8 cellular contexts compared by ENCODE assay signal in genomic region chr17:35808962-35809854, GRCh38. TPM values are rescaled to one million over a fixed set of nuclear protein-coding genes. Genes with fewer than 3 reads are reported as not detected.
DNase-seq lines count a peak whose midpoint lies in the region; ATAC-seq and TF ChIP-seq lines count a peak whose summit lies in the region.

Gene TAF15 (plus strand): TSS chr17:35809484. CDS start chr17:35809570, 86 bp downstream.

- H3K27me3 Mint-ChIP-seq in activated naive CD4-positive, alpha-beta T cell treated with anti-CD3 and anti-CD28 coated beads for 36 hours (ENCODE audit: low read depth): no peaks in the 10 kb centered on the region

- H3K4me1 ChIP-seq in gastroesophageal sphincter: peaks cover 0 to 62% (median 12%) of the 10 kb centered on the region in 3 donors

- H3K36me3 ChIP-seq in GM06990 (ENCODE audit: control insufficient read depth, insufficient read depth, low read length) (no peaks in the 10 kb centered on the region), gastroesophageal sphincter (no peaks in the 10 kb centered on the region)

- peak; percentile 97 to 98 for TF ChIP-seq POLR2A in gastroesophageal sphincter (IDR thresholded peaks at IDR 0.05)

- in situ Hi-C loops in SK-MEL-5 (cut with HindIII; ENCODE audit: low pct_unique_long_range_greater_than_20kb, low sequenced_read_pairs): no loop called here

- H3K4me3 ChIP-seq in GM06990 (replicated peaks; ENCODE audit: low read depth, low read length) (peak within 1 kb of the TSS; percentile 94), HFF-Myc (replicated peaks; ENCODE audit: low read depth, low read length) (peak within 1 kb of the TSS; percentile 96), gastroesophageal sphincter (peak within 1 kb of the TSS; percentile 86)

- H3K4me3 Mint-ChIP-seq in activated naive CD4-positive, alpha-beta T cell treated with anti-CD3 and anti-CD28 coated beads for 36 hours: peak within 1 kb of the TSS; percentile 83

- H3K27ac ChIP-seq in gastroesophageal sphincter: peak within 1 kb of the TSS; percentile 90 to 98 (median 96)

- intact Hi-C loops in activated naive CD4-positive, alpha-beta T cell treated with anti-CD3 and anti-CD28 coated beads for 36 hours (cut with micrococcal nuclease): loop anchor here (1.0 to 10.0 kb wide), 9 partner anchors 45 to 847 kb away; partner anchors contain the start of genes AP2B1, CCT6B, PEX12 and SLFN11

- peaks cover 20% of the 10 kb centered on the region for H3K36me3 Mint-ChIP-seq in activated naive CD4-positive, alpha-beta T cell treated with anti-CD3 and anti-CD28 coated beads for 36 hours (ENCODE audit: low read depth)

- peak within 1 kb of the TSS; percentile 99 for H3K27ac Mint-ChIP-seq in activated naive CD4-positive, alpha-beta T cell treated with anti-CD3 and anti-CD28 coated beads for 36 hours

- H3K4me1 Mint-ChIP-seq in activated naive CD4-positive, alpha-beta T cell treated with anti-CD3 and anti-CD28 coated beads for 36 hours (ENCODE audit: low read depth): peaks cover 55% of the 10 kb centered on the region

- peak; percentile 97 for ATAC-seq in gastroesophageal sphincter

- H3K27me3 ChIP-seq in GM06990 (replicated peaks; ENCODE audit: control insufficient read depth, insufficient read depth, low read length) (no peaks in the 10 kb centered on the region), gastroesophageal sphincter (no peaks in the 10 kb centered on the region)

- no peaks in the 10 kb centered on the region for H3K9me3 ChIP-seq in gastroesophageal sphincter

- no peak for TF ChIP-seq EP300 in gastroesophageal sphincter (IDR thresholded peaks at IDR 0.05)

- CTCF ChIA-PET in activated naive CD4-positive, alpha-beta T cell treated with anti-CD3 and anti-CD28 coated beads for 36 hours (lab: Charles Lee): interaction anchor here (0.6 to 11.5 kb wide), 11 partner anchors 10 to 508 kb away, joined by 3 to 284 read pairs (median 4); partner anchors contain the start of genes C17orf50 and MMP28

- peak; percentile 85 for TF ChIP-seq CTCF in GM06990 (IDR thresholded peaks at IDR 0.05; ENCODE audit: insufficient read depth, low read length, poor library complexity, severe bottlenecking)
- TF ChIP-seq CTCF in HFF-Myc (IDR thresholded peaks at IDR 0.05; ENCODE audit: low read depth, low read length, missing control alignments): peak; percentile 80
- TF ChIP-seq CTCF in gastroesophageal sphincter (IDR thresholded peaks at IDR 0.05): peak; percentile 74 to 77 (median 76)

- 0% methylated on average over 5 to 10 of the region's 71 CpGs for WGBS in gastroesophageal sphincter (ENCODE audit: low coverage in 1 of 2), 2 donors

- DNase-seq in GM06990 (ENCODE audit: extremely low read depth, insufficient read length) (peak; percentile 96), HFF-Myc (ENCODE audit: extremely low read depth, low read depth) (peak; percentile 97), MV-4-11 (lab: John Stamatoyannopoulos, UW) (peak; percentile 100), SK-MEL-5 (ENCODE audit: low read depth, low spot score) (peak; percentile 97), non-pigmented ciliary epithelial cell (ENCODE audit: low read depth) (peak; percentile 90), superior temporal gyrus (ENCODE audit: extremely low spot score) (peak; percentile 99)
- peak; percentile 98 for DNase-seq in activated naive CD4-positive, alpha-beta T cell treated with anti-CD3 and anti-CD28 coated beads for 36 hours

- H3K9me3 Mint-ChIP-seq in activated naive CD4-positive, alpha-beta T cell treated with anti-CD3 and anti-CD28 coated beads for 36 hours: no peaks in the 10 kb centered on the region

RNA-seq across cellular contexts. Expression of gene TAF15, which starts in this region (rescaled TPM):
- 17.4 and 18.7 TPM in 2 replicates for total RNA-seq in SK-MEL-5 (2014; rRNA removed; shearing (Covaris generic))
- 99.7 and 106 TPM in 2 replicates for polyA plus RNA-seq in SK-MEL-5 (2015; cell fraction: cytosol; rRNA removed)
- polyA plus RNA-seq in SK-MEL-5 (2015; cell fraction: nucleus; rRNA removed): 52.7 and 76.3 TPM in 2 replicates
- total RNA-seq in activated naive CD4-positive, alpha-beta T cell treated with anti-CD3 and anti-CD28 coated beads for 36 hours: 100 to 1,000 TPM; 252 to 256 TPM
- total RNA-seq in gastroesophageal sphincter: 100 to 1,000 TPM in 2 of 4 donors, 10 to 100 TPM in 2; 58.2 to 144 (median 109) TPM

Comparison
In these comparisons a context has a peak if more than half of its experiments do, and no peak if none do; other contexts are left out.
1. Peak in every context shown above with its lines: DNase-seq, ATAC-seq, H3K4me3 ChIP-seq and H3K27ac ChIP-seq.